Comparison of ENCODE assay signal across 8 cellular contexts in the genomic region with DNA sequence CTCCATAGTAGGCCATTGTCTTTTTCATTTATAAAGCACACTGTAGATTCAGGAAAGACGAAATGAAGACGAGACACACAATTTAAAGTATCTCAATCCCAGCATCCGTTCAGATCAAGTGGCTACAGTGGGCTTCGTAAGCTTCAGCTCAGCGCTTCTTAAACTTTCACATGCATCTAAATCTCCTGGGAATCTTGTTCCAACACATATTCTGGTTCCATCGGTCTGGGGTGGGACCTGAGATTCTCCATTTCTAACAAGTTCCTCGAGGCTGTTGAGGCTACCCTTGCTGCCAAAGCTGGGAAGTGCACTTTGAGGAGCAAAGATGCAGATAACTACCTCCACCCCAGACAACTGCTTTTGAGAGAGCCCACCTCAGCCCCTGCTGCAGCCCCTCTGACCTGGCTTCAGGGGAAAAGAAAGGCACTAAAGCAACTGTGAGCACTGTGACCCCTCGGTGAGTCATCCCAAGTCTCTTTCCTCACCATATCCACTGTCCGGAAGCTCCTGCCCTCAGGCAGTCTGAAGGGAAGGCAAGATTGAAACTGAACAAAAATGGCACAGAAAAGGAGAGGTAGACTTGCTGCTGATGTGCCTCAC.
DNase-seq lines count a peak whose midpoint lies in the region; ATAC-seq and TF ChIP-seq lines count a peak whose summit lies in the region.

No MANE protein-coding gene starts in this region.

- no peak for ATAC-seq in stimulated activated naive B cell treated with anti-CD40 and anti-IgM and Interleukin-4, amounts not matched to agents 10 μg/mL and 1 μg/mL and 100 μg/mL, for 72 hours (replicated peaks)
- ATAC-seq in aorta (ENCODE audit: low FRiP score), result no peak

- H3K4me3 ChIP-seq in SJSA1 (no peak overlapping the region), fibroblast of pulmonary artery (replicated peaks; ENCODE audit: low read depth, low read length) (no peak overlapping the region), suprapubic skin (peak overlapping the region; percentile 13), aorta (ENCODE audit: low read length in 2 of 2) (no peak overlapping the region)

- H3K27me3 ChIP-seq in SJSA1 (replicated peaks) (no peaks in the 10 kb centered on the region), suprapubic skin (no peaks in the 10 kb centered on the region), aorta (ENCODE audit: control insufficient read depth in 1 of 2, insufficient read depth in 2 of 2, low read length in 1 of 2) (no peaks in the 10 kb centered on the region)

- H3K36me3 ChIP-seq in SJSA1 (no peaks in the 10 kb centered on the region), suprapubic skin (no peaks in the 10 kb centered on the region), aorta (ENCODE audit: control insufficient read depth in 1 of 2, insufficient read depth in 2 of 2, low read length in 1 of 2) (no peaks in the 10 kb centered on the region)

- no peak for TF ChIP-seq EP300 in suprapubic skin (IDR thresholded peaks at IDR 0.05)

- H3K36me3 Mint-ChIP-seq in stimulated activated naive B cell treated with anti-CD40 and anti-IgM and Interleukin-4, amounts not matched to agents 10 μg/mL and 1 μg/mL and 100 μg/mL, for 72 hours, result no peaks in the 10 kb centered on the region

- H3K4me1 Mint-ChIP-seq in stimulated activated naive B cell treated with anti-CD40 and anti-IgM and Interleukin-4, amounts not matched to agents 10 μg/mL and 1 μg/mL and 100 μg/mL, for 72 hours, result peaks cover 15 to 30% of the 10 kb centered on the region in 2 donors

- intact Hi-C loops in aorta (cut with DNase I), result loop anchor here (2.0 to 10.0 kb wide), 7 partner anchors 200 to 665 kb away; partner anchors contain the start of genes FBXO11 (in 2 of the 2) and MSH6 (in 1 of the 2)

- WGBS in suprapubic skin, result 36% methylated on average over 9 of the region's 9 CpGs
- 66% methylated on average over 9 of the region's 9 CpGs for WGBS in aorta, 2 donors

- H3K4me1 ChIP-seq in SJSA1 (replicated peaks) (peaks cover 43% of the 10 kb centered on the region), suprapubic skin (peaks cover 31% of the 10 kb centered on the region), aorta (ENCODE audit: control insufficient read depth in 1 of 2, insufficient read depth in 2 of 2, low read length in 2 of 2) (no peaks in the 10 kb centered on the region)

- no peak overlapping the region for H3K4me3 Mint-ChIP-seq in stimulated activated naive B cell treated with anti-CD40 and anti-IgM and Interleukin-4, amounts not matched to agents 10 μg/mL and 1 μg/mL and 100 μg/mL, for 72 hours

- peaks cover 3 to 5% of the 10 kb centered on the region in 2 donors for H3K9me3 Mint-ChIP-seq in stimulated activated naive B cell treated with anti-CD40 and anti-IgM and Interleukin-4, amounts not matched to agents 10 μg/mL and 1 μg/mL and 100 μg/mL, for 72 hours

- TF ChIP-seq CTCF in fibroblast of pulmonary artery (IDR thresholded peaks at IDR 0.05; ENCODE audit: low read length, missing control alignments) (peak; percentile 17), suprapubic skin (IDR thresholded peaks at IDR 0.05) (no peak)

- no peak overlapping the region for H3K27ac Mint-ChIP-seq in stimulated activated naive B cell treated with anti-CD40 and anti-IgM and Interleukin-4, amounts not matched to agents 10 μg/mL and 1 μg/mL and 100 μg/mL, for 72 hours

- no peaks in the 10 kb centered on the region for H3K9me3 ChIP-seq in SJSA1 (replicated peaks)
- H3K9me3 ChIP-seq in suprapubic skin, result no peaks in the 10 kb centered on the region
- H3K9me3 ChIP-seq in aorta (ENCODE audit: control insufficient read depth, low read length), result no peaks in the 10 kb centered on the region

- H3K27ac ChIP-seq in SJSA1, result peak overlapping the region; percentile 84
- H3K27ac ChIP-seq in suprapubic skin, result no peak overlapping the region
- H3K27ac ChIP-seq in aorta (ENCODE audit: low read depth in 1 of 2, low read length in 2 of 2), result no peak overlapping the region

- peak; percentile 23 for DNase-seq in NOMO-1 treated with DMSO at 0.1 percent for 48 hours (lab: John Stamatoyannopoulos, UW; ENCODE audit: unreplicated experiment)
- DNase-seq in NOMO-1 (lab: John Stamatoyannopoulos, UW; ENCODE audit: unreplicated experiment in 2 of 2), result no peak
- peak; percentile 64 to 80 for DNase-seq in SJSA1 (ENCODE audit: low read depth in 1 of 2, low spot score in 2 of 2)
- DNase-seq in fibroblast of pulmonary artery (ENCODE audit: low read depth), result peak; percentile 77
- DNase-seq in suprapubic skin (ENCODE audit: low spot score in 2 of 2), result no peak
- DNase-seq in stimulated activated naive B cell treated with anti-CD40 and anti-IgM and Interleukin-4, amounts not matched to agents 10 μg/mL and 1 μg/mL and 100 μg/mL, for 72 hours, result no peak
- no peak for DNase-seq in aorta
- DNase-seq in ureter (ENCODE audit: low spot score), result no peak

- H3K27me3 Mint-ChIP-seq in stimulated activated naive B cell treated with anti-CD40 and anti-IgM and Interleukin-4, amounts not matched to agents 10 μg/mL and 1 μg/mL and 100 μg/mL, for 72 hours, result no peaks in the 10 kb centered on the region

- TF ChIP-seq POLR2A in suprapubic skin (IDR thresholded peaks at IDR 0.05), result no peak

Comparison
In these comparisons a context has a peak if more than half of its experiments do, and no peak if none do; other contexts are left out.
1. DNase-seq: peak in NOMO-1 treated with DMSO at 0.1 percent for 48 hours (single experiment), SJSA1 (2 of 2) and fibroblast of pulmonary artery (single experiment); none in NOMO-1 (0 of 2), suprapubic skin (0 of 2), stimulated activated naive B cell treated with anti-CD40 and anti-IgM and Interleukin-4, amounts not matched to agents 10 μg/mL and 1 μg/mL and 100 μg/mL, for 72 hours (single experiment), aorta (0 of 2) and ureter (single experiment).